ENCODE assay signal across 16 cellular contexts in genomic region chr17:78163881-78164747, GRCh38. TPM values are rescaled to one million over a fixed set of nuclear protein-coding genes. Genes with fewer than 3 reads are reported as not detected.
"Had no signal": no experiment of that assay in that cellular context is flagged by ENCODE, and none has a peak within 500 bp of the region (broad histone marks: within the 10 kb centered on the region; RNA-seq: fewer than 3 reads in every experiment).

No MANE protein-coding gene starts in this region.

- H3K36me3 Mint-ChIP-seq: activated naive CD4-positive, alpha-beta T cell treated with anti-CD3 and anti-CD28 coated beads, Interleukin-2, amount 50 U/mL, for 24 hours had no signal

- ATAC-seq: effector memory CD8-positive, alpha-beta T cell had no signal

- H3K4me3 ChIP-seq: skin epidermis had no signal

- H3K27ac Mint-ChIP-seq: activated naive CD4-positive, alpha-beta T cell treated with anti-CD3 and anti-CD28 coated beads, Interleukin-2, amount 50 U/mL, for 24 hours; activated T-helper 2 cell treated with anti-CD3 and anti-CD28 coated beads, Interferon-gamma antibody, Interleukin-2, Interleukin-4, amounts not matched to agents 10 μg/mL and 5 μg/mL and 100 μg/mL, durations not matched to agents 14 hours and 24 hours and 36 hours; dendritic cell treated with granulocyte-macrophage colony-stimulating factor and Interleukin-4, amounts not matched to agents 40 ng/mL and 50 ng/mL, for 4 days had no signal

- H3K4me1 Mint-ChIP-seq: neural crest cell had no signal

- H3K9me3 Mint-ChIP-seq: activated naive CD4-positive, alpha-beta T cell treated with anti-CD3 and anti-CD28 coated beads, Interleukin-2, amount 50 U/mL, for 24 hours; activated T-helper 2 cell treated with anti-CD3 and anti-CD28 coated beads, Interferon-gamma antibody, Interleukin-2, Interleukin-4, amounts not matched to agents 10 μg/mL and 5 μg/mL and 100 μg/mL, durations not matched to agents 14 hours and 24 hours and 36 hours; dendritic cell treated with granulocyte-macrophage colony-stimulating factor and Interleukin-4, amounts not matched to agents 40 ng/mL and 50 ng/mL, for 4 days; effector memory CD8-positive, alpha-beta T cell; neural crest cell had no signal

- DNase-seq: activated CD4-positive, alpha-beta T cell treated with anti-CD3 and anti-CD28 coated beads, Interleukin-2, amount 50 U/mL, for 1 hour; activated CD4-positive, CD25-positive, alpha-beta regulatory T cell; activated T-cell treated with anti-CD3 and anti-CD28 coated beads for 4 hours; central memory CD4-positive, alpha-beta T cell; effector memory CD8-positive, alpha-beta T cell; hypothalamus; trophoblast cell had no signal

- H3K4me3 Mint-ChIP-seq: activated naive CD4-positive, alpha-beta T cell treated with anti-CD3 and anti-CD28 coated beads, Interleukin-2, amount 50 U/mL, for 24 hours; dendritic cell treated with granulocyte-macrophage colony-stimulating factor and Interleukin-4, amounts not matched to agents 40 ng/mL and 50 ng/mL, for 4 days; effector memory CD8-positive, alpha-beta T cell; neural crest cell had no signal

- H3K27me3 Mint-ChIP-seq: activated naive CD4-positive, alpha-beta T cell treated with anti-CD3 and anti-CD28 coated beads, Interleukin-2, amount 50 U/mL, for 24 hours; effector memory CD8-positive, alpha-beta T cell had no signal

RNA-seq across cellular contexts. Expression of gene C17orf99, which starts 17.9 kb away (rescaled TPM):
- total RNA-seq: activated CD8-positive, alpha-beta memory T cell treated with anti-CD3 and anti-CD28 coated beads for 36 hours; activated T-helper 2 cell treated with anti-CD3 and anti-CD28 coated beads, Interferon-gamma antibody, Interleukin-2, Interleukin-4, amounts not matched to agents 10 μg/mL and 5 μg/mL and 100 μg/mL, durations not matched to agents 14 hours and 24 hours and 36 hours; epithelial cell of proximal tubule; glomerular endothelial cell; neural crest cell; subcutaneous adipose tissue had no signal
